Comparison of ENCODE assay signal across 1 cellular context in genomic region chr10:49408437-49409306, GRCh38.
TF ChIP-seq lines count a peak whose summit lies in the region.

No MANE protein-coding gene starts in this region.

TF ChIP-seq in K562, 482 proteins besides CTCF, POLR2A, EP300 and RAD21:
- TF ChIP-seq XRCC5 (IDR thresholded peaks at IDR 0.05; ENCODE audit: low read depth, low read length) (0 out of 2 replicates have a peak, but pooled peaks have one; percentile 12), CREM (IDR thresholded peaks at IDR 0.05; ENCODE audit: low read depth) (0 out of 2 replicates have a peak, but pooled peaks have one; percentile 46), RFX1 (IDR thresholded peaks at IDR 0.05) (peak; percentile 75), ATF1 (CRISPR knock-in tag; IDR thresholded peaks at IDR 0.05) (no peak), ATF1 (tag; IDR thresholded peaks at IDR 0.05) (0 out of 2 replicates have a peak, but pooled peaks have one; percentile 38), ZNF224 (CRISPR knock-in tag; IDR thresholded peaks at IDR 0.05) (no peak), ERF (CRISPR knock-in tag; IDR thresholded peaks at IDR 0.05) (no peak)
TF ChIP-seq in K562: peak in this region for 4.
